34 cellular contexts compared by ENCODE assay signal in the genomic region with DNA sequence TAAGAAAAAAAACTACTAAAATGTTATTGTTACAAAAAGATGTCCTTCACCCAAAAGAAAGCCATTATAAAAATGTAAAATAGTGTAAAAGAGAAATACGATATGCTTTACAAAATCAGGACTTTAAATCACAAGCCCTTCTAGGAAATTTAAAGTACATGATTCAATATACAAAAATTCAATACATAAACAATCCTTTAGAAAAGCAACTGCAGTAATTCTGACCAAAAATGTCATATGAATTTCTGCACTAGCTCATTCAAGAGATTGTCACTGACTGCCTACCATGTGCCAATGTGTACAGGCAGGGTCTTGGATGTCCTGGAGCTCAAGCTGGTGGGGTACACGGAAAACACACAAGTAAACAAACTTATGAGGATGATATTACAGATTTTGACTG. TPM values are rescaled to one million over a fixed set of nuclear protein-coding genes. Genes with fewer than 3 reads are reported as not detected.
"Had no signal": no experiment of that assay in that cellular context is flagged by ENCODE, and none has a peak within 500 bp of the region (broad histone marks: within the 10 kb centered on the region; RNA-seq: fewer than 3 reads in every experiment).

No MANE protein-coding gene starts in this region.

- DNase-seq: activated CD4-positive, alpha-beta T cell treated with anti-CD3 and anti-CD28 coated beads for 48 hours; activated CD4-positive, alpha-beta T cell treated with anti-CD3 and anti-CD28 coated beads, Interleukin-2, amount 50 U/mL, for 48 hours; activated CD8-positive, alpha-beta memory T cell treated with anti-CD3 and anti-CD28 coated beads for 24 hours; activated gamma-delta T cell treated with Interleukin-2 at 50 U/mL for 16 hours; activated naive CD4-positive, alpha-beta T cell treated with anti-CD3 and anti-CD28 coated beads, Interleukin-2, amount 50 U/mL, for 16 hours; activated T-cell treated with anti-CD3 and anti-CD28 coated beads, Interleukin-2, amount 50 U/mL, for 1 hour; amygdala; body of pancreas; cerebellar nuclear complex; cortex of kidney; foreskin melanocyte; heart right ventricle; left ventricle myocardium inferior; naive B cell; nucleus accumbens; stimulated activated CD4-positive, alpha-beta T cell treated with anti-CD3 and anti-CD28 coated beads, Interleukin-15, amount 100 ng/mL, for 24 hours; stimulated activated CD4-positive, alpha-beta T cell treated with anti-CD3 and anti-CD28 coated beads, Interleukin-2, amount 100 ng/mL, for 24 hours; stimulated activated naive B cell treated with anti-CD40 and anti-IgM and Interleukin-4, amounts not matched to agents 10 μg/mL and 1 μg/mL and 100 μg/mL, for 72 hours; stomach; T-helper 17 cell; T1000; tibial artery; WERI-Rb-1 had no signal

- H3K27me3 ChIP-seq: body of pancreas, right atrium auricular region, stomach, tibial artery had no signal

- H3K27me3 Mint-ChIP-seq: stimulated activated naive B cell treated with anti-CD40 and anti-IgM and Interleukin-4, amounts not matched to agents 10 μg/mL and 1 μg/mL and 100 μg/mL, for 72 hours had no signal

- H2AFZ ChIP-seq: parathyroid adenoma had no signal

- H3K9me3 ChIP-seq: body of pancreas, heart right ventricle, left ventricle myocardium inferior, right atrium auricular region, stomach, tibial artery had no signal

- H3K27ac Mint-ChIP-seq: naive B cell; stimulated activated naive B cell treated with anti-CD40 and anti-IgM and Interleukin-4, amounts not matched to agents 10 μg/mL and 1 μg/mL and 100 μg/mL, for 72 hours; T-helper 17 cell had no signal

- H3K4me1 ChIP-seq: body of pancreas, heart right ventricle, left ventricle myocardium inferior, parathyroid adenoma, right atrium auricular region, stomach, tibial artery had no signal

- H3K4me3 Mint-ChIP-seq: naive B cell; neural crest cell; stimulated activated naive B cell treated with anti-CD40 and anti-IgM and Interleukin-4, amounts not matched to agents 10 μg/mL and 1 μg/mL and 100 μg/mL, for 72 hours; T-helper 17 cell had no signal

- H3K27ac ChIP-seq: body of pancreas, heart right ventricle, left ventricle myocardium inferior, parathyroid adenoma, right atrium auricular region, stomach, tibial artery, WERI-Rb-1 had no signal

- ATAC-seq: activated CD4-positive, CD25-positive, alpha-beta regulatory T cell treated with anti-CD3 and anti-CD28 coated beads, Interleukin-2, amount 50 U/mL, for 24 hours; body of pancreas; heart right ventricle; SK-N-SH treated with all-trans-retinoic acid at 6 μM for 48 hours; stimulated activated naive B cell treated with anti-CD40 and anti-IgM and Interleukin-4, amounts not matched to agents 10 μg/mL and 1 μg/mL and 100 μg/mL, for 72 hours; T-helper 17 cell had no signal

- H3K4me1 Mint-ChIP-seq: naive B cell; stimulated activated naive B cell treated with anti-CD40 and anti-IgM and Interleukin-4, amounts not matched to agents 10 μg/mL and 1 μg/mL and 100 μg/mL, for 72 hours; T-helper 17 cell had no signal

- H3K36me3 ChIP-seq: heart right ventricle, left ventricle myocardium inferior, right atrium auricular region, stomach, tibial artery, WERI-Rb-1 had no signal

- H3K9ac ChIP-seq: parathyroid adenoma had no signal

- H3K4me3 ChIP-seq: body of pancreas, heart right ventricle, left ventricle myocardium inferior, lung, right atrium auricular region, stomach, tibial artery had no signal

- H3K9me3 Mint-ChIP-seq: naive B cell; neural crest cell; stimulated activated naive B cell treated with anti-CD40 and anti-IgM and Interleukin-4, amounts not matched to agents 10 μg/mL and 1 μg/mL and 100 μg/mL, for 72 hours had no signal

- H3K36me3 Mint-ChIP-seq: naive B cell; stimulated activated naive B cell treated with anti-CD40 and anti-IgM and Interleukin-4, amounts not matched to agents 10 μg/mL and 1 μg/mL and 100 μg/mL, for 72 hours had no signal

RNA-seq across cellular contexts. Expression of a gene that starts 2.5 kb away (rescaled TPM):
- total RNA-seq: body of pancreas, endothelial cell of umbilical vein, glomerular endothelial cell, heart right ventricle, left ventricle myocardium inferior, lung, neural crest cell, pulmonary artery endothelial cell, right atrium auricular region, stomach, ureter had no signal
- polyA plus RNA-seq: endothelial cell of umbilical vein, esophagus, heart right ventricle, lung, stomach had no signal

RNA-seq across cellular contexts. Expression of a gene that starts 21.1 kb away (rescaled TPM):
- total RNA-seq: body of pancreas, endothelial cell of umbilical vein, glomerular endothelial cell, heart right ventricle, left ventricle myocardium inferior, lung, neural crest cell, pulmonary artery endothelial cell, right atrium auricular region, T-helper 17 cell, ureter had no signal
- polyA plus RNA-seq: endothelial cell of umbilical vein, esophagus, heart right ventricle, lung, stomach had no signal
